ENCODE assay signal across 22 cellular contexts in genomic region chr6:121879149-121879548, GRCh38.
DNase-seq lines count a peak whose midpoint lies in the region; ATAC-seq and TF ChIP-seq lines count a peak whose summit lies in the region.
"Had no signal": no experiment of that assay in that cellular context is flagged by ENCODE, and none has a peak within 500 bp of the region (broad histone marks: within the 10 kb centered on the region; RNA-seq: fewer than 3 reads in every experiment).

No MANE protein-coding gene starts in this region.

- H3K27ac ChIP-seq in GM23248 = peak overlapping the region; percentile 53
- H3K27ac ChIP-seq in A673 (ENCODE audit: low read depth, low read length, poor library complexity, severe bottlenecking) = no peak overlapping the region
- H3K27ac ChIP-seq: heart right ventricle, left ventricle myocardium inferior had no signal

- H3K9me2 ChIP-seq in GM23248 (ENCODE audit: insufficient read depth) = no peaks in the 10 kb centered on the region

- DNase-seq in GM23248 (peak; percentile 85), astrocyte of the cerebellum (ENCODE audit: low read depth) (peak; percentile 56), fibroblast of the aortic adventitia (ENCODE audit: low read depth) (peak; percentile 95), DMS 273 (lab: John Stamatoyannopoulos, UW; ENCODE audit: unreplicated experiment) (no peak), OCI-M2 (lab: John Stamatoyannopoulos, UW; ENCODE audit: unreplicated experiment) (no peak), A673 (ENCODE audit: low spot score) (no peak)
- DNase-seq: activated CD4-positive, alpha-beta T cell treated with anti-CD3 and anti-CD28 coated beads for 36 hours; activated CD8-positive, alpha-beta memory T cell treated with anti-CD3 and anti-CD28 coated beads, Interleukin-2, amount 10 ng/mL, durations not matched to agents 7 days and 5 days; activated naive CD8-positive, alpha-beta T cell treated with anti-CD3 and anti-CD28 coated beads, Interleukin-2, amount 50 U/mL, for 24 hours; central memory CD4-positive, alpha-beta T cell; heart right ventricle; left ventricle myocardium inferior; MV-4-11; NCI-H187; OCI-M1; SHP77; small intestine; stimulated activated CD4-positive, alpha-beta T cell treated with anti-CD3 and anti-CD28 coated beads, Interleukin-4, amount 100 ng/mL, for 24 hours; stimulated activated naive CD8-positive, alpha-beta T cell treated with anti-CD3 and anti-CD28 coated beads, Interleukin-15, amount 100 ng/mL, for 72 hours; T-helper 1 cell had no signal

- H3K36me3 ChIP-seq in GM23248 (ENCODE audit: low read depth) = no peaks in the 10 kb centered on the region
- H3K36me3 ChIP-seq in A673 (ENCODE audit: insufficient read depth, low read length, poor library complexity, severe bottlenecking) = no peaks in the 10 kb centered on the region
- H3K36me3 ChIP-seq: heart right ventricle, left ventricle myocardium inferior had no signal

- intact Hi-C loops in A673 (cut with micrococcal nuclease; ENCODE audit: unreplicated experiment) = no loop called here

- no peak overlapping the region for H2AFZ ChIP-seq in GM23248
- H2AFZ ChIP-seq: GM23338 had no signal

- H3K9ac ChIP-seq in GM23248 = no peak overlapping the region

- H3K4me3 ChIP-seq in GM23248 (no peak overlapping the region), astrocyte of the cerebellum (ENCODE audit: low read depth, low read length) (no peak overlapping the region), fibroblast of the aortic adventitia (ENCODE audit: low read depth, low read length) (no peak overlapping the region), A673 (ENCODE audit: low read depth, low read length, poor library complexity, severe bottlenecking) (no peak overlapping the region)
- H3K4me3 ChIP-seq: GM23338, heart right ventricle, left ventricle myocardium inferior had no signal

- no peak overlapping the region for H3K4me2 ChIP-seq in GM23248 (ENCODE audit: unreplicated experiment)
- H3K4me2 ChIP-seq: GM23338 had no signal

- no peaks in the 10 kb centered on the region for H3K9me3 ChIP-seq in GM23248 (ENCODE audit: low read depth)
- H3K9me3 ChIP-seq in A673 (ENCODE audit: low read depth, low read length, poor library complexity, severe bottlenecking) = no peaks in the 10 kb centered on the region
- H3K9me3 ChIP-seq: heart right ventricle, left ventricle myocardium inferior had no signal

- H3K27me3 ChIP-seq in GM23248 (replicated peaks; ENCODE audit: insufficient read depth) (no peaks in the 10 kb centered on the region), A673 (replicated peaks; ENCODE audit: insufficient read depth, low read depth, low read length, poor library complexity) (no peaks in the 10 kb centered on the region)
- H3K27me3 ChIP-seq: heart right ventricle had no signal

- WGBS in GM23248 (ENCODE audit: low coverage in 1 of 2, low lambda C conversion rate in 2 of 2, missing lambda C conversion rate in 2 of 2), 2 experiments = 0% methylated on average over 1 of the region's 1 CpG

- in situ Hi-C loops in GM23248 (cut with MboI) (no loop called here), astrocyte of the cerebellum (cut with HindIII; ENCODE audit: low sequenced_read_pairs) (no loop called here)

- peaks cover 57% of the 10 kb centered on the region for H3K4me1 ChIP-seq in GM23248 (ENCODE audit: insufficient read depth)
- peaks cover 4% of the 10 kb centered on the region for H3K4me1 ChIP-seq in A673 (ENCODE audit: insufficient read depth, low read length, poor library complexity, severe bottlenecking)

- POLR2A ChIA-PET in A673 (lab: Charles Lee; ENCODE audit: low non-redundant PET) = no interaction called here

- no peaks in the 10 kb centered on the region for H3K79me2 ChIP-seq in GM23248 (ENCODE audit: insufficient read depth)

- peaks cover 34% of the 10 kb centered on the region for H3F3A ChIP-seq in GM23248 (ENCODE audit: insufficient read depth)

- ATAC-seq in HG02642 (IDR thresholded peaks at IDR 0.05; ENCODE audit: poor library complexity, unreplicated experiment) = no peak
- ATAC-seq: activated CD4-positive, alpha-beta T cell treated with anti-CD3 and anti-CD28 coated beads for 36 hours; activated CD8-positive, alpha-beta memory T cell treated with anti-CD3 and anti-CD28 coated beads, Interleukin-2, amount 10 ng/mL, durations not matched to agents 7 days and 5 days; activated naive CD8-positive, alpha-beta T cell treated with anti-CD3 and anti-CD28 coated beads, Interleukin-2, amount 50 U/mL, for 24 hours; GM23338; heart right ventricle; stimulated activated naive CD8-positive, alpha-beta T cell treated with anti-CD3 and anti-CD28 coated beads, Interleukin-15, amount 100 ng/mL, for 72 hours had no signal

- no TSS peak for BruUV-seq in A673 (replicated peaks; lab: Mats Ljungman, UMichigan)

- CTCF ChIA-PET in A673 (lab: Charles Lee) = no interaction called here

- no peak for TF ChIP-seq CTCF in astrocyte of the cerebellum (IDR thresholded peaks at IDR 0.05; ENCODE audit: low read depth, low read length, missing control alignments)
- no peak for TF ChIP-seq CTCF in fibroblast of the aortic adventitia (IDR thresholded peaks at IDR 0.05; ENCODE audit: insufficient read depth, low read length)
- no peak for TF ChIP-seq CTCF in A673 (conservative IDR thresholded peaks at IDR 0.05; ENCODE audit: low read depth, low read length)

- no peaks in the 10 kb centered on the region for H4K20me1 ChIP-seq in GM23248 (ENCODE audit: insufficient read depth)

Comparison
In these comparisons a context has a peak if more than half of its experiments do, and no peak if none do; other contexts are left out.
1. DNase-seq: peak in GM23248 (single experiment), astrocyte of the cerebellum (single experiment) and fibroblast of the aortic adventitia (single experiment); none in DMS 273 (single experiment), OCI-M2 (single experiment) and A673 (single experiment).